In genomic region chr4:10115271-10115656, GRCh38 we compare ENCODE assay signal across 8 cellular contexts. TPM values are rescaled to one million over a fixed set of nuclear protein-coding genes. Genes with fewer than 3 reads are reported as not detected.
DNase-seq lines count a peak whose midpoint lies in the region; ATAC-seq and TF ChIP-seq lines count a peak whose summit lies in the region.

No MANE protein-coding gene starts in this region.

- ATAC-seq in activated CD4-positive, alpha-beta T cell treated with anti-CD3 and anti-CD28 coated beads for 36 hours: no peak
- ATAC-seq in WTC11 (no peak), right cardiac atrium (peak in 1 of 2 donors; percentile 3), HG03457 (IDR thresholded peaks at IDR 0.05; ENCODE audit: unreplicated experiment) (no peak), GM18511 (IDR thresholded peaks at IDR 0.05; ENCODE audit: unreplicated experiment) (no peak), HG02884 (IDR thresholded peaks at IDR 0.05; ENCODE audit: unreplicated experiment) (no peak)

- peak overlapping the region; percentile 83 for H3K4me3 ChIP-seq in right cardiac atrium (ENCODE audit: low read length)
- peak overlapping the region; percentile 70 for H3K4me3 ChIP-seq in smooth muscle cell

- H3K27ac ChIP-seq in right cardiac atrium (ENCODE audit: low read length): peak overlapping the region; percentile 78
- H3K27ac ChIP-seq in smooth muscle cell (ENCODE audit: low read depth): peak overlapping the region; percentile 66

- intact Hi-C loops in activated CD4-positive, alpha-beta T cell treated with anti-CD3 and anti-CD28 coated beads for 36 hours (cut with DNase I, micrococcal nuclease): loop anchor here (1.0 to 5.0 kb wide), 2 partner anchors 9 to 508 kb away; no protein-coding TSS in a partner anchor
- intact Hi-C loops in right cardiac atrium (cut with DNase I): no loop called here

- H3K27me3 Mint-ChIP-seq in activated CD4-positive, alpha-beta T cell treated with anti-CD3 and anti-CD28 coated beads for 36 hours: no peaks in the 10 kb centered on the region
- H3K27me3 Mint-ChIP-seq in WTC11 (ENCODE audit: low read depth): no peaks in the 10 kb centered on the region

- H3K4me3 Mint-ChIP-seq in activated CD4-positive, alpha-beta T cell treated with anti-CD3 and anti-CD28 coated beads for 36 hours: peak overlapping the region; percentile 96
- H3K4me3 Mint-ChIP-seq in WTC11: peak overlapping the region; percentile 83

- no peaks in the 10 kb centered on the region for H3F3A ChIP-seq in smooth muscle cell (ENCODE audit: low read depth)

- WGBS in right cardiac atrium: 24% methylated on average over 8 of the region's 8 CpGs
- 19% methylated on average over 8 of the region's 8 CpGs for WGBS in smooth muscle cell (ENCODE audit: low lambda C conversion rate)

- POLR2A ChIA-PET in activated CD4-positive, alpha-beta T cell treated with anti-CD3 and anti-CD28 coated beads for 36 hours (lab: Charles Lee): interaction anchor here (2.3 kb wide), 1 partner anchor 19 kb away, joined by 8 read pairs; no protein-coding TSS in a partner anchor
- POLR2A ChIA-PET in WTC11 (lab: Charles Lee): no interaction called here

- H3K4me1 Mint-ChIP-seq in activated CD4-positive, alpha-beta T cell treated with anti-CD3 and anti-CD28 coated beads for 36 hours: peaks cover 77% of the 10 kb centered on the region
- H3K4me1 Mint-ChIP-seq in WTC11: peaks cover 72% of the 10 kb centered on the region

- CTCF ChIA-PET in activated CD4-positive, alpha-beta T cell treated with anti-CD3 and anti-CD28 coated beads for 36 hours (lab: Charles Lee): interaction anchor here (0.5 to 0.9 kb wide), 3 partner anchors 9 to 43 kb away, joined by 3 to 4 read pairs (median 3); no protein-coding TSS in a partner anchor
- CTCF ChIA-PET in WTC11 (lab: Charles Lee): no interaction called here

- TF ChIP-seq CTCF in WTC11 (IDR thresholded peaks at IDR 0.05) (no peak), smooth muscle cell (IDR thresholded peaks at IDR 0.05; ENCODE audit: borderline replicate concordance, insufficient read depth, poor library complexity, severe bottlenecking) (no peak)

- H3K36me3 Mint-ChIP-seq in activated CD4-positive, alpha-beta T cell treated with anti-CD3 and anti-CD28 coated beads for 36 hours (ENCODE audit: low read depth): peaks cover 54% of the 10 kb centered on the region
- peaks cover 55% of the 10 kb centered on the region for H3K36me3 Mint-ChIP-seq in WTC11

- H4K20me1 ChIP-seq in smooth muscle cell (ENCODE audit: low read depth): peaks cover 56% of the 10 kb centered on the region

- peak overlapping the region; percentile 90 for H3K4me2 ChIP-seq in smooth muscle cell

- no peak overlapping the region for H2AFZ ChIP-seq in smooth muscle cell (ENCODE audit: low read depth)

- peak overlapping the region; percentile 90 for H3K27ac Mint-ChIP-seq in activated CD4-positive, alpha-beta T cell treated with anti-CD3 and anti-CD28 coated beads for 36 hours
- no peak overlapping the region; the same call in 1 of the 2 replicates for H3K27ac Mint-ChIP-seq in WTC11

- no peaks in the 10 kb centered on the region for H3K9me3 ChIP-seq in right cardiac atrium (ENCODE audit: control insufficient read depth, low read length)
- H3K9me3 ChIP-seq in smooth muscle cell (replicated peaks; ENCODE audit: low read depth): no peaks in the 10 kb centered on the region

- H3K4me1 ChIP-seq in right cardiac atrium (ENCODE audit: control insufficient read depth, insufficient read depth, low read length): peaks cover 16% of the 10 kb centered on the region
- peaks cover 19% of the 10 kb centered on the region for H3K4me1 ChIP-seq in smooth muscle cell (ENCODE audit: low read depth)

- H3K9ac ChIP-seq in smooth muscle cell (ENCODE audit: low read depth): peak overlapping the region; percentile 56

- H3K9me3 Mint-ChIP-seq in activated CD4-positive, alpha-beta T cell treated with anti-CD3 and anti-CD28 coated beads for 36 hours (ENCODE audit: low read depth): no peaks in the 10 kb centered on the region
- H3K9me3 Mint-ChIP-seq in WTC11: no peaks in the 10 kb centered on the region

- H3K27me3 ChIP-seq in right cardiac atrium (ENCODE audit: control insufficient read depth, insufficient read depth) (no peaks in the 10 kb centered on the region), smooth muscle cell (ENCODE audit: low read depth) (no peaks in the 10 kb centered on the region)

- DNase-seq in activated CD4-positive, alpha-beta T cell treated with anti-CD3 and anti-CD28 coated beads for 36 hours: no peak
- DNase-seq in activated CD4-positive, alpha-beta T cell treated with anti-CD3 and anti-CD28 coated beads, Interleukin-2, amount 50 U/mL, for 4 hours: no peak
- no peak for DNase-seq in WTC11 (ENCODE audit: low spot score)
- no peak for DNase-seq in right cardiac atrium
- DNase-seq in smooth muscle cell (lab: John Stamatoyannopoulos, UW; ENCODE audit: unreplicated experiment): peak; percentile 27

- H3K79me2 ChIP-seq in smooth muscle cell (ENCODE audit: low read depth): peaks cover 59% of the 10 kb centered on the region

- H3K36me3 ChIP-seq in smooth muscle cell (ENCODE audit: low read depth): no peaks in the 10 kb centered on the region

TF ChIP-seq in WTC11, 78 proteins besides CTCF, POLR2A, EP300 and RAD21:
- no peak for TF ChIP-seq E2F4 (CRISPR knock-in tag; IDR thresholded peaks at IDR 0.05; ENCODE audit: borderline replicate concordance, low read depth)
- no peak for TF ChIP-seq NR1H2 (CRISPR knock-in tag; IDR thresholded peaks at IDR 0.05)
- no peak for TF ChIP-seq ATF2 (CRISPR knock-in tag; IDR thresholded peaks at IDR 0.05; ENCODE audit: borderline replicate concordance, low read depth)
- TF ChIP-seq OVOL2 (CRISPR knock-in tag; IDR thresholded peaks at IDR 0.05; ENCODE audit: borderline replicate concordance): no peak
- no peak for TF ChIP-seq ZNF138 (CRISPR knock-in tag; conservative IDR thresholded peaks at IDR 0.05)
- TF ChIP-seq GRHL2 (CRISPR knock-in tag; IDR thresholded peaks at IDR 0.05; ENCODE audit: insufficient replicate concordance, severe bottlenecking): no peak
- no peak for TF ChIP-seq FOXP4 (CRISPR knock-in tag; IDR thresholded peaks at IDR 0.05)
- TF ChIP-seq TP53 (CRISPR knock-in tag; IDR thresholded peaks at IDR 0.05): no peak
- no peak for TF ChIP-seq MYBL2 (CRISPR knock-in tag; IDR thresholded peaks at IDR 0.05)
- TF ChIP-seq FOXP1 (CRISPR knock-in tag; IDR thresholded peaks at IDR 0.05; ENCODE audit: borderline replicate concordance): no peak
- no peak for TF ChIP-seq ZNF121 (CRISPR knock-in tag; IDR thresholded peaks at IDR 0.05)
- TF ChIP-seq ZNF219 (CRISPR knock-in tag; IDR thresholded peaks at IDR 0.05; ENCODE audit: borderline replicate concordance): no peak
- TF ChIP-seq ESRRA (CRISPR knock-in tag; IDR thresholded peaks at IDR 0.05; ENCODE audit: borderline replicate concordance): no peak
- no peak for TF ChIP-seq ZNF671 (CRISPR knock-in tag; IDR thresholded peaks at IDR 0.05)
- no peak for TF ChIP-seq GTF2I (CRISPR knock-in tag; conservative IDR thresholded peaks at IDR 0.05)
- no peak for TF ChIP-seq NFE2L1 (CRISPR knock-in tag; IDR thresholded peaks at IDR 0.05)

RNA-seq across cellular contexts. Expression of gene WDR1, which starts 1.3 kb away (rescaled TPM):
- total RNA-seq in activated CD4-positive, alpha-beta T cell treated with anti-CD3 and anti-CD28 coated beads for 36 hours: 100 to 1,000 TPM; 308 to 354 TPM
- total RNA-seq in WTC11 (2021) (288 to 306 TPM (median 288 TPM) in 3 replicates), right cardiac atrium (100 to 1,000 TPM; 181 to 280 (median 218) TPM), smooth muscle cell (224 and 259 TPM in 2 replicates)
- polyA plus RNA-seq in right cardiac atrium (116 TPM), smooth muscle cell (273 and 283 TPM in 2 replicates)

Comparison
In these comparisons a context has a peak if more than half of its experiments do, and no peak if none do; other contexts are left out.
1. intact Hi-C loops: an anchor here in activated CD4-positive, alpha-beta T cell treated with anti-CD3 and anti-CD28 coated beads for 36 hours (1.0 to 5.0 kb wide); none called in right cardiac atrium.